In genomic region chr3:187669675-187670504, GRCh38 we compare ENCODE assay signal across 1 cellular context.
TF ChIP-seq lines count a peak whose summit lies in the region.

Gene SST, minus strand, starts transcription at chr3:187670394. Its CDS starts 103 bp downstream, at chr3:187670291.

TF ChIP-seq in HepG2, 621 proteins besides CTCF, POLR2A, EP300 and RAD21 (continued from another document and continues in another):
- TF ChIP-seq EHMT2 (IDR thresholded peaks at IDR 0.05; ENCODE audit: borderline replicate concordance, low read depth, low read length) (peak; percentile 98), ZNF678 (CRISPR knock-in tag; IDR thresholded peaks at IDR 0.05) (0 out of 2 replicates have a peak, but pooled peaks have one; percentile 69), MAZ (IDR thresholded peaks at IDR 0.05; ENCODE audit: borderline replicate concordance, low read depth, low read length) (no peak), MAZ (CRISPR knock-in tag; IDR thresholded peaks at IDR 0.05; ENCODE audit: low read depth) (peak; percentile 36; the same call in 1 of the 2 replicates), ZNF639 (CRISPR knock-in tag; conservative IDR thresholded peaks at IDR 0.05) (peak; percentile 87), POLR2AphosphoS2 (IDR thresholded peaks at IDR 0.05; ENCODE audit: low read depth, low read length) (no peak), HNRNPK (IDR thresholded peaks at IDR 0.05; ENCODE audit: low read depth, low read length, poor library complexity, severe bottlenecking) (no peak), LCORL (IDR thresholded peaks at IDR 0.05) (no peak), LCORL (CRISPR knock-in tag; IDR thresholded peaks at IDR 0.05) (no peak), ZNF879 (CRISPR knock-in tag; IDR thresholded peaks at IDR 0.05) (peak; percentile 96), NR2F2 (IDR thresholded peaks at IDR 0.05; ENCODE audit: borderline replicate concordance, low read depth) (no peak), FIP1L1 (IDR thresholded peaks at IDR 0.05; ENCODE audit: borderline replicate concordance, insufficient read depth, low read depth, low read length) (no peak), ADNP (CRISPR knock-in tag; IDR thresholded peaks at IDR 0.05) (no peak), ZFX (CRISPR knock-in tag; IDR thresholded peaks at IDR 0.05; ENCODE audit: low read depth) (no peak), ZNF18 (CRISPR knock-in tag; IDR thresholded peaks at IDR 0.05; ENCODE audit: insufficient replicate concordance) (peak; percentile 94), ATF2 (CRISPR knock-in tag; IDR thresholded peaks at IDR 0.05) (peak; percentile 93), RFXANK (CRISPR knock-in tag; IDR thresholded peaks at IDR 0.05) (peak; percentile 95; the same call in 1 of the 2 replicates), MAFG (CRISPR knock-in tag; IDR thresholded peaks at IDR 0.05) (no peak), ZNF687 (CRISPR knock-in tag; IDR thresholded peaks at IDR 0.05) (no peak), ZNF646 (CRISPR knock-in tag; IDR thresholded peaks at IDR 0.05) (0 out of 2 replicates have a peak, but pooled peaks have one; percentile 30), MXD3 (CRISPR knock-in tag; IDR thresholded peaks at IDR 0.05) (peak; percentile 98), ELF1 (CRISPR knock-in tag; IDR thresholded peaks at IDR 0.05) (peak; percentile 59), RNF2 (conservative IDR thresholded peaks at IDR 0.05; ENCODE audit: low read depth) (no peak), MEIS1 (CRISPR knock-in tag; IDR thresholded peaks at IDR 0.05; ENCODE audit: borderline replicate concordance) (no peak), FOXA1 (IDR thresholded peaks at IDR 0.05) (no peak), FOXA1 (CRISPR knock-in tag; IDR thresholded peaks at IDR 0.05) (peak; percentile 30; the same call in 1 of the 2 replicates), PAWR (CRISPR knock-in tag; IDR thresholded peaks at IDR 0.05; ENCODE audit: borderline replicate concordance) (no peak), ZNF343 (CRISPR knock-in tag; IDR thresholded peaks at IDR 0.05) (peak; percentile 77; the same call in 1 of the 2 replicates), YEATS2 (CRISPR knock-in tag; IDR thresholded peaks at IDR 0.05; ENCODE audit: borderline replicate concordance) (peak; percentile 86), TSC22D2 (CRISPR knock-in tag; IDR thresholded peaks at IDR 0.05; ENCODE audit: borderline replicate concordance) (peak; percentile 100), THAP9 (CRISPR knock-in tag; IDR thresholded peaks at IDR 0.05; ENCODE audit: borderline replicate concordance) (peak; percentile 63; the same call in 1 of the 2 replicates), NR1H2 (CRISPR knock-in tag; IDR thresholded peaks at IDR 0.05; ENCODE audit: borderline replicate concordance, low read depth) (no peak), NFE2L1 (CRISPR knock-in tag; IDR thresholded peaks at IDR 0.05; ENCODE audit: borderline replicate concordance) (peak; percentile 77; the same call in 1 of the 2 replicates), SOX6 (IDR thresholded peaks at IDR 0.05) (no peak), SOX6 (CRISPR knock-in tag; IDR thresholded peaks at IDR 0.05) (0 out of 2 replicates have a peak, but pooled peaks have one; percentile 17), PAF1 (CRISPR knock-in tag; IDR thresholded peaks at IDR 0.05) (no peak), ZBTB14 (CRISPR knock-in tag; IDR thresholded peaks at IDR 0.05) (peak; percentile 39; the same call in 1 of the 2 replicates), TERF1 (CRISPR knock-in tag; IDR thresholded peaks at IDR 0.05) (no peak), ZSCAN20 (CRISPR knock-in tag; IDR thresholded peaks at IDR 0.05; ENCODE audit: borderline replicate concordance) (no peak), SP4 (CRISPR knock-in tag; IDR thresholded peaks at IDR 0.05) (peak; percentile 49; the same call in 1 of the 2 replicates), KAT7 (CRISPR knock-in tag; IDR thresholded peaks at IDR 0.05; ENCODE audit: borderline replicate concordance) (no peak), ZNF256 (CRISPR knock-in tag; conservative IDR thresholded peaks at IDR 0.05) (peak; percentile 99)
